Comparison of ENCODE assay signal across 1 cellular context in the genomic region with DNA sequence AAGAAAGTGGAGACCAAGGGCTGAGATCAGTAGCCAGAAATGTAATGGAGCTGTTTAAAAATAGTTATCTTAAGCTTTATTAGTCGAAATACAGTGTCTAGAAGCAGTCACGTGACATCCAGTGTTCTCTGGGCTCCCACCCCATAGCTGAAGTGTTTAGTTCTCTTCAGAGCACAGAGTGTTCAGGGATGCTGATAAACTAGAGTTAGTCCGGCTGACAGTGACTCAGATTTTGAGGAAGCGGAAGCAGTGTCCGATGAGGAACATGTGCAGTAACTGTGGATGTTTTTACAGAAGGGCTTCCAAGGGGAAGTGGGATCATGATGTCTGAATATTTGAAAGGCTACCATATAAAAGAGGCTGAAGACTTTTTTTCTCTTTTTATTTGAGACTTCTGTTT.
A peak's percentile ranks its signal among the peaks of the same experiment; 100 is the strongest.
TF ChIP-seq lines count a peak whose summit lies in the region.

No MANE protein-coding gene starts in this region.

TF ChIP-seq in K562, 482 proteins besides CTCF, POLR2A, EP300 and RAD21 (continued from another document and continues in another):
- TF ChIP-seq, protein P1, sequence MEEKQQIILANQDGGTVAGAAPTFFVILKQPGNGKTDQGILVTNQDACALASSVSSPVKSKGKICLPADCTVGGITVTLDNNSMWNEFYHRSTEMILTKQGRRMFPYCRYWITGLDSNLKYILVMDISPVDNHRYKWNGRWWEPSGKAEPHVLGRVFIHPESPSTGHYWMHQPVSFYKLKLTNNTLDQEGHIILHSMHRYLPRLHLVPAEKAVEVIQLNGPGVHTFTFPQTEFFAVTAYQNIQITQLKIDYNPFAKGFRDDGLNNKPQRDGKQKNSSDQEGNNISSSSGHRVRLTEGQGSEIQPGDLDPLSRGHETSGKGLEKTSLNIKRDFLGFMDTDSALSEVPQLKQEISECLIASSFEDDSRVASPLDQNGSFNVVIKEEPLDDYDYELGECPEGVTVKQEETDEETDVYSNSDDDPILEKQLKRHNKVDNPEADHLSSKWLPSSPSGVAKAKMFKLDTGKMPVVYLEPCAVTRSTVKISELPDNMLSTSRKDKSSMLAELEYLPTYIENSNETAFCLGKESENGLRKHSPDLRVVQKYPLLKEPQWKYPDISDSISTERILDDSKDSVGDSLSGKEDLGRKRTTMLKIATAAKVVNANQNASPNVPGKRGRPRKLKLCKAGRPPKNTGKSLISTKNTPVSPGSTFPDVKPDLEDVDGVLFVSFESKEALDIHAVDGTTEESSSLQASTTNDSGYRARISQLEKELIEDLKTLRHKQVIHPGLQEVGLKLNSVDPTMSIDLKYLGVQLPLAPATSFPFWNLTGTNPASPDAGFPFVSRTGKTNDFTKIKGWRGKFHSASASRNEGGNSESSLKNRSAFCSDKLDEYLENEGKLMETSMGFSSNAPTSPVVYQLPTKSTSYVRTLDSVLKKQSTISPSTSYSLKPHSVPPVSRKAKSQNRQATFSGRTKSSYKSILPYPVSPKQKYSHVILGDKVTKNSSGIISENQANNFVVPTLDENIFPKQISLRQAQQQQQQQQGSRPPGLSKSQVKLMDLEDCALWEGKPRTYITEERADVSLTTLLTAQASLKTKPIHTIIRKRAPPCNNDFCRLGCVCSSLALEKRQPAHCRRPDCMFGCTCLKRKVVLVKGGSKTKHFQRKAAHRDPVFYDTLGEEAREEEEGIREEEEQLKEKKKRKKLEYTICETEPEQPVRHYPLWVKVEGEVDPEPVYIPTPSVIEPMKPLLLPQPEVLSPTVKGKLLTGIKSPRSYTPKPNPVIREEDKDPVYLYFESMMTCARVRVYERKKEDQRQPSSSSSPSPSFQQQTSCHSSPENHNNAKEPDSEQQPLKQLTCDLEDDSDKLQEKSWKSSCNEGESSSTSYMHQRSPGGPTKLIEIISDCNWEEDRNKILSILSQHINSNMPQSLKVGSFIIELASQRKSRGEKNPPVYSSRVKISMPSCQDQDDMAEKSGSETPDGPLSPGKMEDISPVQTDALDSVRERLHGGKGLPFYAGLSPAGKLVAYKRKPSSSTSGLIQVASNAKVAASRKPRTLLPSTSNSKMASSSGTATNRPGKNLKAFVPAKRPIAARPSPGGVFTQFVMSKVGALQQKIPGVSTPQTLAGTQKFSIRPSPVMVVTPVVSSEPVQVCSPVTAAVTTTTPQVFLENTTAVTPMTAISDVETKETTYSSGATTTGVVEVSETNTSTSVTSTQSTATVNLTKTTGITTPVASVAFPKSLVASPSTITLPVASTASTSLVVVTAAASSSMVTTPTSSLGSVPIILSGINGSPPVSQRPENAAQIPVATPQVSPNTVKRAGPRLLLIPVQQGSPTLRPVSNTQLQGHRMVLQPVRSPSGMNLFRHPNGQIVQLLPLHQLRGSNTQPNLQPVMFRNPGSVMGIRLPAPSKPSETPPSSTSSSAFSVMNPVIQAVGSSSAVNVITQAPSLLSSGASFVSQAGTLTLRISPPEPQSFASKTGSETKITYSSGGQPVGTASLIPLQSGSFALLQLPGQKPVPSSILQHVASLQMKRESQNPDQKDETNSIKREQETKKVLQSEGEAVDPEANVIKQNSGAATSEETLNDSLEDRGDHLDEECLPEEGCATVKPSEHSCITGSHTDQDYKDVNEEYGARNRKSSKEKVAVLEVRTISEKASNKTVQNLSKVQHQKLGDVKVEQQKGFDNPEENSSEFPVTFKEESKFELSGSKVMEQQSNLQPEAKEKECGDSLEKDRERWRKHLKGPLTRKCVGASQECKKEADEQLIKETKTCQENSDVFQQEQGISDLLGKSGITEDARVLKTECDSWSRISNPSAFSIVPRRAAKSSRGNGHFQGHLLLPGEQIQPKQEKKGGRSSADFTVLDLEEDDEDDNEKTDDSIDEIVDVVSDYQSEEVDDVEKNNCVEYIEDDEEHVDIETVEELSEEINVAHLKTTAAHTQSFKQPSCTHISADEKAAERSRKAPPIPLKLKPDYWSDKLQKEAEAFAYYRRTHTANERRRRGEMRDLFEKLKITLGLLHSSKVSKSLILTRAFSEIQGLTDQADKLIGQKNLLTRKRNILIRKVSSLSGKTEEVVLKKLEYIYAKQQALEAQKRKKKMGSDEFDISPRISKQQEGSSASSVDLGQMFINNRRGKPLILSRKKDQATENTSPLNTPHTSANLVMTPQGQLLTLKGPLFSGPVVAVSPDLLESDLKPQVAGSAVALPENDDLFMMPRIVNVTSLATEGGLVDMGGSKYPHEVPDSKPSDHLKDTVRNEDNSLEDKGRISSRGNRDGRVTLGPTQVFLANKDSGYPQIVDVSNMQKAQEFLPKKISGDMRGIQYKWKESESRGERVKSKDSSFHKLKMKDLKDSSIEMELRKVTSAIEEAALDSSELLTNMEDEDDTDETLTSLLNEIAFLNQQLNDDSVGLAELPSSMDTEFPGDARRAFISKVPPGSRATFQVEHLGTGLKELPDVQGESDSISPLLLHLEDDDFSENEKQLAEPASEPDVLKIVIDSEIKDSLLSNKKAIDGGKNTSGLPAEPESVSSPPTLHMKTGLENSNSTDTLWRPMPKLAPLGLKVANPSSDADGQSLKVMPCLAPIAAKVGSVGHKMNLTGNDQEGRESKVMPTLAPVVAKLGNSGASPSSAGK (IDR thresholded peaks at IDR 0.05), result peak; percentile 52
- TF ChIP-seq STAT5B (CRISPR knock-in tag; IDR thresholded peaks at IDR 0.05) (no peak), RFX7 (CRISPR knock-in tag; IDR thresholded peaks at IDR 0.05) (no peak), NELFE (IDR thresholded peaks at IDR 0.05; ENCODE audit: insufficient read depth, insufficient read length) (no peak), ATF7 (IDR thresholded peaks at IDR 0.05) (peak; percentile 60; the same call in 1 of the 2 replicates), RBM34 (IDR thresholded peaks at IDR 0.05; ENCODE audit: borderline replicate concordance, insufficient read depth, low read length) (no peak), XRCC5 (IDR thresholded peaks at IDR 0.05; ENCODE audit: low read depth, low read length) (no peak), ZNF146 (CRISPR knock-in tag; IDR thresholded peaks at IDR 0.05; ENCODE audit: unreplicated experiment) (no peak), L3MBTL2 (IDR thresholded peaks at IDR 0.05) (peak; percentile 50; the same call in 1 of the 2 replicates), MAFK (IDR thresholded peaks at IDR 0.05; ENCODE audit: low read length) (peak; percentile 10; the same call in 1 of the 2 replicates), CBFB (CRISPR knock-in tag; IDR thresholded peaks at IDR 0.05) (no peak), SOX6 (IDR thresholded peaks at IDR 0.05) (0 out of 2 replicates have a peak, but pooled peaks have one; percentile 51), FOXK1 (CRISPR knock-in tag; IDR thresholded peaks at IDR 0.05; ENCODE audit: borderline replicate concordance) (no peak), GATA2 (CRISPR knock-in tag; IDR thresholded peaks at IDR 0.05) (no peak), HNRNPUL1 (IDR thresholded peaks at IDR 0.05; ENCODE audit: low read length) (no peak), TSC22D4 (tag; IDR thresholded peaks at IDR 0.05) (no peak), CBX3 (IDR thresholded peaks at IDR 0.05; ENCODE audit: borderline replicate concordance in 1 of 2, low read length in 2 of 2) (peak in 1 of 2 experiments; percentile 47; a peak in 1 of 3 replicates)
- TF ChIP-seq, protein P2, sequence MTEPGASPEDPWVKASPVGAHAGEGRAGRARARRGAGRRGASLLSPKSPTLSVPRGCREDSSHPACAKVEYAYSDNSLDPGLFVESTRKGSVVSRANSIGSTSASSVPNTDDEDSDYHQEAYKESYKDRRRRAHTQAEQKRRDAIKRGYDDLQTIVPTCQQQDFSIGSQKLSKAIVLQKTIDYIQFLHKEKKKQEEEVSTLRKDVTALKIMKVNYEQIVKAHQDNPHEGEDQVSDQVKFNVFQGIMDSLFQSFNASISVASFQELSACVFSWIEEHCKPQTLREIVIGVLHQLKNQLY (CRISPR knock-in tag; conservative IDR thresholded peaks at IDR 0.05), result no peak
- TF ChIP-seq, protein P3, sequence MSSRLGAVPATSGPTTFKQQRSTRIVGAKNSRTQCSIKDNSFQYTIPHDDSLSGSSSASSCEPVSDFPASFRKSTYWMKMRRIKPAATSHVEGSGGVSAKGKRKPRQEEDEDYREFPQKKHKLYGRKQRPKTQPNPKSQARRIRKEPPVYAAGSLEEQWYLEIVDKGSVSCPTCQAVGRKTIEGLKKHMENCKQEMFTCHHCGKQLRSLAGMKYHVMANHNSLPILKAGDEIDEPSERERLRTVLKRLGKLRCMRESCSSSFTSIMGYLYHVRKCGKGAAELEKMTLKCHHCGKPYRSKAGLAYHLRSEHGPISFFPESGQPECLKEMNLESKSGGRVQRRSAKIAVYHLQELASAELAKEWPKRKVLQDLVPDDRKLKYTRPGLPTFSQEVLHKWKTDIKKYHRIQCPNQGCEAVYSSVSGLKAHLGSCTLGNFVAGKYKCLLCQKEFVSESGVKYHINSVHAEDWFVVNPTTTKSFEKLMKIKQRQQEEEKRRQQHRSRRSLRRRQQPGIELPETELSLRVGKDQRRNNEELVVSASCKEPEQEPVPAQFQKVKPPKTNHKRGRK (tag; IDR thresholded peaks at IDR 0.05), result no peak
- TF ChIP-seq, protein P4, sequence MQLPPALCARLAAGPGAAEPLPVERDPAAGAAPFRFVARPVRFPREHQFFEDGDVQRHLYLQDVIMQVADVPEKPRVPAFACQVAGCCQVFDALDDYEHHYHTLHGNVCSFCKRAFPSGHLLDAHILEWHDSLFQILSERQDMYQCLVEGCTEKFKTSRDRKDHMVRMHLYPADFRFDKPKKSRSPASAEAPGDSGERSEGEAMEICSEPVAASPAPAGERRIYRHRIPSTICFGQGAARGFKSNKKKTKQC (CRISPR knock-in tag; IDR thresholded peaks at IDR 0.05), result no peak
- TF ChIP-seq, protein P5, sequence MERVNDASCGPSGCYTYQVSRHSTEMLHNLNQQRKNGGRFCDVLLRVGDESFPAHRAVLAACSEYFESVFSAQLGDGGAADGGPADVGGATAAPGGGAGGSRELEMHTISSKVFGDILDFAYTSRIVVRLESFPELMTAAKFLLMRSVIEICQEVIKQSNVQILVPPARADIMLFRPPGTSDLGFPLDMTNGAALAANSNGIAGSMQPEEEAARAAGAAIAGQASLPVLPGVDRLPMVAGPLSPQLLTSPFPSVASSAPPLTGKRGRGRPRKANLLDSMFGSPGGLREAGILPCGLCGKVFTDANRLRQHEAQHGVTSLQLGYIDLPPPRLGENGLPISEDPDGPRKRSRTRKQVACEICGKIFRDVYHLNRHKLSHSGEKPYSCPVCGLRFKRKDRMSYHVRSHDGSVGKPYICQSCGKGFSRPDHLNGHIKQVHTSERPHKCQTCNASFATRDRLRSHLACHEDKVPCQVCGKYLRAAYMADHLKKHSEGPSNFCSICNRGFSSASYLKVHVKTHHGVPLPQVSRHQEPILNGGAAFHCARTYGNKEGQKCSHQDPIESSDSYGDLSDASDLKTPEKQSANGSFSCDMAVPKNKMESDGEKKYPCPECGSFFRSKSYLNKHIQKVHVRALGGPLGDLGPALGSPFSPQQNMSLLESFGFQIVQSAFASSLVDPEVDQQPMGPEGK (CRISPR knock-in tag; IDR thresholded peaks at IDR 0.05; ENCODE audit: borderline replicate concordance), result no peak
- TF ChIP-seq, protein P6, sequence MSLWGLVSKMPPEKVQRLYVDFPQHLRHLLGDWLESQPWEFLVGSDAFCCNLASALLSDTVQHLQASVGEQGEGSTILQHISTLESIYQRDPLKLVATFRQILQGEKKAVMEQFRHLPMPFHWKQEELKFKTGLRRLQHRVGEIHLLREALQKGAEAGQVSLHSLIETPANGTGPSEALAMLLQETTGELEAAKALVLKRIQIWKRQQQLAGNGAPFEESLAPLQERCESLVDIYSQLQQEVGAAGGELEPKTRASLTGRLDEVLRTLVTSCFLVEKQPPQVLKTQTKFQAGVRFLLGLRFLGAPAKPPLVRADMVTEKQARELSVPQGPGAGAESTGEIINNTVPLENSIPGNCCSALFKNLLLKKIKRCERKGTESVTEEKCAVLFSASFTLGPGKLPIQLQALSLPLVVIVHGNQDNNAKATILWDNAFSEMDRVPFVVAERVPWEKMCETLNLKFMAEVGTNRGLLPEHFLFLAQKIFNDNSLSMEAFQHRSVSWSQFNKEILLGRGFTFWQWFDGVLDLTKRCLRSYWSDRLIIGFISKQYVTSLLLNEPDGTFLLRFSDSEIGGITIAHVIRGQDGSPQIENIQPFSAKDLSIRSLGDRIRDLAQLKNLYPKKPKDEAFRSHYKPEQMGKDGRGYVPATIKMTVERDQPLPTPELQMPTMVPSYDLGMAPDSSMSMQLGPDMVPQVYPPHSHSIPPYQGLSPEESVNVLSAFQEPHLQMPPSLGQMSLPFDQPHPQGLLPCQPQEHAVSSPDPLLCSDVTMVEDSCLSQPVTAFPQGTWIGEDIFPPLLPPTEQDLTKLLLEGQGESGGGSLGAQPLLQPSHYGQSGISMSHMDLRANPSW (CRISPR knock-in tag; IDR thresholded peaks at IDR 0.05), result no peak
